ENCODE assay signal across 1 cellular context in genomic region chr4:155908187-155909139, GRCh38.
TF ChIP-seq lines count a peak whose summit lies in the region.

No MANE protein-coding gene starts in this region.

TF ChIP-seq in liver, 16 proteins besides CTCF, POLR2A, EP300 and RAD21 (continued from another document):
- peak; percentile 24 for TF ChIP-seq ZBTB33 (IDR thresholded peaks at IDR 0.05)
- TF ChIP-seq RXRA (IDR thresholded peaks at IDR 0.05): peak; percentile 63 to 72
- TF ChIP-seq HNF4G (IDR thresholded peaks at IDR 0.05): no peak
- TF ChIP-seq TAF1 (conservative IDR thresholded peaks at IDR 0.05): no peak
- TF ChIP-seq HNF4A (conservative IDR thresholded peaks at IDR 0.05): peak; percentile 26 to 64
- TF ChIP-seq YY1 (IDR thresholded peaks at IDR 0.05): peak; percentile 37
